Comparison of ENCODE assay signal across 21 cellular contexts in the genomic region with DNA sequence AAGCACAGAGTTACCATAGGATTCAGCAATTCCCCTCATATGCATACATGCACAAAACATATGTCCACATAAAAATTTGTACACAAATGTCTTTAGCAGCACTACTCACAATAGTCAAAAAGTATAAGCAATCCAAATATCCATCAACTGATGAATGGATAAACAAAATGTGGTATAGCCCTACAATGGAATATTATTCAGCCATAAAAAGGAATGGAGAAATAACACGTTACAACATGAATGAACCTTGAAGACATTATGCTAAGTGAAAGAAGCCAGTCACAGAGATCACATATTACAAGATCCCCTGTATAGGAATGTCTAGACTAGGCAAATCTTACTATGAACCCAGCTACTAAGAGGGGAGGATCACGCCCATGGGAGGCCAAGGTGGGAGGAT.
"Had no signal": no experiment of that assay in that cellular context is flagged by ENCODE, and none has a peak within 500 bp of the region (broad histone marks: within the 10 kb centered on the region; RNA-seq: fewer than 3 reads in every experiment).

No MANE protein-coding gene starts in this region.

- H3K4me3 ChIP-seq: colonic mucosa, hepatocyte, right lobe of liver, thyroid gland, uterus had no signal

- H3K27ac ChIP-seq: brain microvascular endothelial cell, colonic mucosa, foreskin keratinocyte, hepatocyte, parathyroid adenoma, right lobe of liver, thyroid gland, uterus had no signal

- ATAC-seq: activated CD4-positive, CD25-positive, alpha-beta regulatory T cell treated with anti-CD3 and anti-CD28 coated beads, Interleukin-2, amount 50 U/mL, for 24 hours; activated naive CD8-positive, alpha-beta T cell treated with anti-CD3 and anti-CD28 coated beads, Interleukin-2, amount 50 U/mL, for 24 hours; foreskin keratinocyte; naive thymus-derived CD4-positive, alpha-beta T cell; right lobe of liver had no signal

- H3K27ac Mint-ChIP-seq: activated naive CD8-positive, alpha-beta T cell treated with anti-CD3 and anti-CD28 coated beads, Interleukin-2, amount 50 U/mL, for 24 hours had no signal

- H3K36me3 ChIP-seq: colonic mucosa, thyroid gland, uterus had no signal

- H3K27me3 Mint-ChIP-seq: activated naive CD8-positive, alpha-beta T cell treated with anti-CD3 and anti-CD28 coated beads, Interleukin-2, amount 50 U/mL, for 24 hours; naive thymus-derived CD4-positive, alpha-beta T cell had no signal

- H3K9me3 Mint-ChIP-seq: activated naive CD8-positive, alpha-beta T cell treated with anti-CD3 and anti-CD28 coated beads, Interleukin-2, amount 50 U/mL, for 24 hours; naive thymus-derived CD4-positive, alpha-beta T cell had no signal

- H3K27me3 ChIP-seq: brain microvascular endothelial cell, colonic mucosa, foreskin keratinocyte, hepatocyte, right lobe of liver, thyroid gland, uterus had no signal

- H3K4me1 ChIP-seq: colonic mucosa, foreskin keratinocyte had no signal

- H3K9me3 ChIP-seq: colonic mucosa, right lobe of liver, thyroid gland, uterus had no signal

- H3K4me3 Mint-ChIP-seq: activated naive CD8-positive, alpha-beta T cell treated with anti-CD3 and anti-CD28 coated beads, Interleukin-2, amount 50 U/mL, for 24 hours; naive thymus-derived CD4-positive, alpha-beta T cell had no signal

- DNase-seq: activated CD4-positive, alpha-beta T cell treated with anti-CD3 and anti-CD28 coated beads, Interleukin-2, amount 50 U/mL, for 4 hours; activated gamma-delta T cell; activated naive CD8-positive, alpha-beta T cell treated with anti-CD3 and anti-CD28 coated beads, Interleukin-2, amount 50 U/mL, for 24 hours; activated T-cell treated with anti-CD3 and anti-CD28 coated beads, Interleukin-2, amount 50 U/mL, for 48 hours; aorta; brain microvascular endothelial cell; central memory CD4-positive, alpha-beta T cell; colonic mucosa; foreskin keratinocyte; mesendoderm; naive thymus-derived CD4-positive, alpha-beta T cell; right lobe of liver; small intestine; stimulated activated CD4-positive, alpha-beta T cell treated with anti-CD3 and anti-CD28 coated beads, Interleukin-15, amount 100 ng/mL, for 24 hours; stimulated activated CD4-positive, alpha-beta T cell treated with anti-CD3 and anti-CD28 coated beads, Interleukin-4, amount 100 ng/mL, for 1 hour; T1000; thyroid gland; uterus had no signal
